In the genomic region with DNA sequence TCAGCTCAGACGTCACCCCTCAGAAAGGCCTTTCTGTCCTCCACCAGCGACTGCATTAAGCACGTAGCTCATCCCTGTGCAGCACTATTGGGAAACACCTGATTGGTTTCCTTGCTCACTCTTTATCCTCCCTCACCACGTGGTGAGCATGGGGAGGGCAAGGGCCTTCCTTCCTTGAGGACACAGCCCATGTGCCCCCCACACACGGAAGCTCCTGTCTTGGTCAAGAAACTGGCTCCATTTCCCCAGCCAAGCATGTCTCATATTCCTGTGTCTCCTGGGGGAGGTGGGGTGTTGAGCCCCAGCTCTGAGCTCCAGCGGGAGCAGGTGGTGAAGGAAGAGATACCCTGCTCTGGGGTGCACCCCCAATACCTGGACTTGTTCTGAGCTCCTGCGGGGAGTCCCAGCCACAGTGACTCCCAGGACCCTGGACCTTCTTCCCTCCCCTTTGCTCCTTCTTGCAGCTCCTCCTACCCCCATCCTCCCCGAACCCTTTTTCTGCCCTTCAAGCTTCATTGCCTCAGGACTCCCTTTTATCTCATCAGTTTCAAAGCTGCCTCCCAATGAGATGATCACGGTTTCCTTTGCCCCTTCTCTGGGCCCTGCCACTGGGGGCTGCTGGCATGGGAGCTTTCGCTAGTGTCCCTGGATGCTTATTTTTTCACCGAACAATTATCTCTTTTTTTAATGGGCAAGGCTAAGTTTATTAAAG, we compare ENCODE assay signal across 22 cellular contexts.
DNase-seq lines count a peak whose midpoint lies in the region; ATAC-seq, FAIRE-seq and TF ChIP-seq lines count a peak whose summit lies in the region.
"Had no signal": no experiment of that assay in that cellular context is flagged by ENCODE, and none has a peak within 500 bp of the region (broad histone marks: within the 10 kb centered on the region; RNA-seq: fewer than 3 reads in every experiment).

No MANE protein-coding gene starts in this region.

- H3K9ac ChIP-seq in mesendoderm (ENCODE audit: low read length), result no peak overlapping the region
- H3K9ac ChIP-seq: KMS-11 had no signal

- H3K4me1 ChIP-seq in mesendoderm (ENCODE audit: control insufficient read depth, low read depth, low read length), result peaks cover 8% of the 10 kb centered on the region
- H3K4me1 ChIP-seq: pancreas, SJSA1 had no signal

- no CpG with 5 or more reads among the region's 11 CpGs for WGBS in mesendoderm (ENCODE audit: extremely low coverage, insufficient coverage, low lambda C conversion rate)

- peak overlapping the region; percentile 22 for H3K18ac ChIP-seq in mesendoderm (ENCODE audit: low read length)

- no peaks in the 10 kb centered on the region for H3K27me3 Mint-ChIP-seq in chondrocyte (ENCODE audit: low read depth)
- peaks cover 30% of the 10 kb centered on the region for H3K27me3 Mint-ChIP-seq in activated T-helper 17 cell treated with anti-CD3 and anti-CD28 coated beads, Interleukin-2, amount 50 U/mL, for 72 hours

- H3K27me3 ChIP-seq in mesendoderm (ENCODE audit: insufficient read depth, low read length, poor library complexity), result no peaks in the 10 kb centered on the region
- H3K27me3 ChIP-seq: pancreas had no signal

- H2BK5ac ChIP-seq in mesendoderm (ENCODE audit: low read length), result peak overlapping the region; percentile 10

- H2BK120ac ChIP-seq in mesendoderm (ENCODE audit: low read depth, low read length), result no peak overlapping the region

- H3K27ac ChIP-seq in mesendoderm (ENCODE audit: low read depth, low read length), result no peak overlapping the region
- peak overlapping the region in 13 of 21 experiments; percentile 20 to 84 (median 61) for H3K27ac ChIP-seq in skin epidermis
- H3K27ac ChIP-seq: KMS-11, pancreas, SJSA1 had no signal

- no peaks in the 10 kb centered on the region for H3K79me1 ChIP-seq in mesendoderm (ENCODE audit: low read length)

- no peak overlapping the region for H3K23ac ChIP-seq in mesendoderm (ENCODE audit: low read length)

- no peak for ATAC-seq in activated T-helper 17 cell treated with anti-CD3 and anti-CD28 coated beads, Interleukin-2, amount 50 U/mL, for 72 hours (replicated peaks)
- ATAC-seq: HCT116 had no signal

- no peak overlapping the region for H3K4ac ChIP-seq in mesendoderm (ENCODE audit: low read depth, low read length)

- H3K4me3 ChIP-seq in mesendoderm (ENCODE audit: low read length) (no peak overlapping the region), skin epidermis (no peak overlapping the region)
- H3K4me3 ChIP-seq: pancreas, SJSA1 had no signal

- H2AK5ac ChIP-seq in mesendoderm (ENCODE audit: low read length), result no peak overlapping the region

- H3K36me3 ChIP-seq in mesendoderm (ENCODE audit: control insufficient read depth, insufficient read depth, low read length), result no peaks in the 10 kb centered on the region
- H3K36me3 ChIP-seq: pancreas, SJSA1 had no signal

- no peaks in the 10 kb centered on the region for H3K36me3 Mint-ChIP-seq in chondrocyte (ENCODE audit: low read depth)
- H3K36me3 Mint-ChIP-seq in activated T-helper 17 cell treated with anti-CD3 and anti-CD28 coated beads, Interleukin-2, amount 50 U/mL, for 72 hours (ENCODE audit: low read depth), result no peaks in the 10 kb centered on the region
- H3K36me3 Mint-ChIP-seq: activated naive CD4-positive, alpha-beta T cell treated with anti-CD3 and anti-CD28 coated beads, Interleukin-2, amount 50 U/mL, for 24 hours; CD14-positive monocyte; naive B cell had no signal

- no peak overlapping the region for H4K5ac ChIP-seq in mesendoderm (ENCODE audit: low read length)

- peak overlapping the region; percentile 24 for H3K27ac Mint-ChIP-seq in chondrocyte (ENCODE audit: unreplicated experiment)
- no peak overlapping the region for H3K27ac Mint-ChIP-seq in activated T-helper 17 cell treated with anti-CD3 and anti-CD28 coated beads, Interleukin-2, amount 50 U/mL, for 72 hours
- H3K27ac Mint-ChIP-seq: activated naive CD4-positive, alpha-beta T cell treated with anti-CD3 and anti-CD28 coated beads, Interleukin-2, amount 50 U/mL, for 24 hours; CD14-positive monocyte; naive B cell had no signal

- H3K9me3 Mint-ChIP-seq in chondrocyte (ENCODE audit: low read depth), result no peaks in the 10 kb centered on the region
- no peaks in the 10 kb centered on the region for H3K9me3 Mint-ChIP-seq in activated T-helper 17 cell treated with anti-CD3 and anti-CD28 coated beads, Interleukin-2, amount 50 U/mL, for 72 hours
- H3K9me3 Mint-ChIP-seq: activated naive CD4-positive, alpha-beta T cell treated with anti-CD3 and anti-CD28 coated beads, Interleukin-2, amount 50 U/mL, for 24 hours; CD14-positive monocyte; central memory CD8-positive, alpha-beta T cell had no signal

- TF ChIP-seq CTCF in chondrocyte (IDR thresholded peaks at IDR 0.05), result no peak

- no peak overlapping the region for H4K8ac ChIP-seq in mesendoderm (ENCODE audit: low read depth, low read length)

- H2BK15ac ChIP-seq in mesendoderm (replicated peaks; ENCODE audit: low read depth), result no peak overlapping the region

- H3K4me1 Mint-ChIP-seq in chondrocyte (ENCODE audit: low read depth), result peaks cover 32% of the 10 kb centered on the region
- no peaks in the 10 kb centered on the region for H3K4me1 Mint-ChIP-seq in activated T-helper 17 cell treated with anti-CD3 and anti-CD28 coated beads, Interleukin-2, amount 50 U/mL, for 72 hours
- H3K4me1 Mint-ChIP-seq: activated naive CD4-positive, alpha-beta T cell treated with anti-CD3 and anti-CD28 coated beads, Interleukin-2, amount 50 U/mL, for 24 hours; central memory CD8-positive, alpha-beta T cell had no signal

- H3K4me3 Mint-ChIP-seq in chondrocyte (ENCODE audit: unreplicated experiment), result no peak overlapping the region
- H3K4me3 Mint-ChIP-seq in activated T-helper 17 cell treated with anti-CD3 and anti-CD28 coated beads, Interleukin-2, amount 50 U/mL, for 72 hours, result no peak overlapping the region
- H3K4me3 Mint-ChIP-seq: activated naive CD4-positive, alpha-beta T cell treated with anti-CD3 and anti-CD28 coated beads, Interleukin-2, amount 50 U/mL, for 24 hours; CD14-positive monocyte; central memory CD8-positive, alpha-beta T cell; naive B cell had no signal

- no peak overlapping the region for H3K4me2 ChIP-seq in mesendoderm (ENCODE audit: low read length)
- H3K4me2 ChIP-seq: KMS-11 had no signal

- no peaks in the 10 kb centered on the region for H3K79me2 ChIP-seq in mesendoderm (ENCODE audit: control insufficient read depth, insufficient read depth, low read length)

- DNase-seq in HTR-8/SVneo (ENCODE audit: insufficient read length, low spot score) (no peak), chondrocyte (ENCODE audit: low spot score) (no peak), mesendoderm (peak; percentile 63), COLO668 (lab: John Stamatoyannopoulos, UW; ENCODE audit: unreplicated experiment) (no peak), NCI-H1048 (lab: John Stamatoyannopoulos, UW) (no peak)
- DNase-seq in activated T-cell treated with anti-CD3 and anti-CD28 coated beads, Interleukin-2, amount 50 U/mL, for 1 hour, result no peak
- DNase-seq: activated CD4-positive, alpha-beta T cell treated with anti-CD3 and anti-CD28 coated beads for 48 hours; aorta; effector CD8-positive, alpha-beta T cell; naive B cell; NCI-H187; substantia nigra had no signal

- peak; percentile 66 for FAIRE-seq in HTR-8/SVneo (lab: Jason Lieb, UNC)
- FAIRE-seq: pancreas, urothelium cell line had no signal

- peak overlapping the region; percentile 6 for H3K56ac ChIP-seq in mesendoderm (ENCODE audit: low read length)
